In genomic region chr1:241519308-241520079, GRCh38 we compare ENCODE assay signal across 8 cellular contexts. TPM values are rescaled to one million over a fixed set of nuclear protein-coding genes. Genes with fewer than 3 reads are reported as not detected.
DNase-seq lines count a peak whose midpoint lies in the region; ATAC-seq and TF ChIP-seq lines count a peak whose summit lies in the region.

Gene FH (minus strand): TSS chr1:241519755. CDS start chr1:241519722, 33 bp downstream.

- intact Hi-C loops in PC-3 (cut with micrococcal nuclease) = no loop called here

- H3K4me3 ChIP-seq in PC-3 (ENCODE audit: low read length) (peak within 1 kb of the TSS; percentile 77), epithelial cell of proximal tubule (ENCODE audit: low read depth, low read length) (peak within 1 kb of the TSS; percentile 90)

- CTCF ChIA-PET in PC-3 (lab: Charles Lee) = interaction anchor here (0.8 kb wide), 1 partner anchor 91 kb away, joined by 4 read pairs; no protein-coding TSS in a partner anchor

- peaks cover 50% of the 10 kb centered on the region for H3K79me2 ChIP-seq in PC-3 (ENCODE audit: low read length)

- H3K27ac ChIP-seq in PC-3 (ENCODE audit: low read length) = peak within 1 kb of the TSS; percentile 44

- ATAC-seq in GM21576 (IDR thresholded peaks at IDR 0.05; ENCODE audit: unreplicated experiment) = peak; percentile 97
- ATAC-seq in PC-3 = peak; percentile 95

- H3F3A ChIP-seq in PC-3 (ENCODE audit: low read length, unreplicated experiment) = no peaks in the 10 kb centered on the region

- DNase-seq in DMS114 treated with DMSO at 0.1 percent for 48 hours (lab: John Stamatoyannopoulos, UW; ENCODE audit: unreplicated experiment) (peak; percentile 98), PC-3 (peak; percentile 100), activated T-cell treated with anti-CD3 and anti-CD28 coated beads for 48 hours (ENCODE audit: low read depth) (peak; percentile 90), epithelial cell of proximal tubule (ENCODE audit: low read depth) (peak; percentile 89), mucosa of gallbladder (ENCODE audit: low spot score) (peak; percentile 97)
- DNase-seq in stimulated activated CD8-positive, alpha-beta memory T cell treated with anti-CD3 and anti-CD28 coated beads, Interleukin-4, amount 100 ng/mL, for 4 hours (ENCODE audit: low read depth in 2 of 2, low spot score in 1 of 2) = peak; percentile 75 to 85

- peak within 1 kb of the TSS; percentile 90 for H3K9ac ChIP-seq in PC-3 (ENCODE audit: low read length)

- no peak for TF ChIP-seq EP300 in Ishikawa (IDR thresholded peaks at IDR 0.05; ENCODE audit: borderline replicate concordance)

- POLR2A ChIA-PET in PC-3 (lab: Charles Lee; ENCODE audit: unreplicated experiment) = interaction anchor here (0.5 to 0.7 kb wide), 2 partner anchors 85 to 139 kb away, joined by 11 read pairs; no protein-coding TSS in a partner anchor

- no peaks in the 10 kb centered on the region for H3K9me3 ChIP-seq in PC-3 (ENCODE audit: low read length)

- H3K4me2 ChIP-seq in PC-3 (ENCODE audit: low read length) = peak within 1 kb of the TSS; percentile 86

- H4K20me1 ChIP-seq in PC-3 (ENCODE audit: low read length) = peaks cover 8% of the 10 kb centered on the region

- no peaks in the 10 kb centered on the region for H3K27me3 ChIP-seq in PC-3 (ENCODE audit: low read length)

- H3K4me1 ChIP-seq in PC-3 (ENCODE audit: insufficient read depth, low read length) = peaks cover 20% of the 10 kb centered on the region

- H3K9me2 ChIP-seq in PC-3 (replicated peaks; ENCODE audit: low read length) = no peaks in the 10 kb centered on the region

- TF ChIP-seq RAD21 in Ishikawa (IDR thresholded peaks at IDR 0.05; ENCODE audit: low read depth) = no peak

- peak within 1 kb of the TSS; percentile 89 for H2AFZ ChIP-seq in PC-3 (ENCODE audit: low read length)

- TF ChIP-seq CTCF in PC-3 (conservative IDR thresholded peaks at IDR 0.05; ENCODE audit: low read depth, low read length) (no peak), epithelial cell of proximal tubule (conservative IDR thresholded peaks at IDR 0.05; ENCODE audit: low read depth, low read length) (no peak)

- peaks cover 16% of the 10 kb centered on the region for H3K36me3 ChIP-seq in PC-3 (ENCODE audit: low read depth, low read length)

- no TSS peak for BruUV-seq in PC-3 (replicated peaks; lab: Mats Ljungman, UMichigan)

TF ChIP-seq in Ishikawa, 13 proteins besides CTCF, POLR2A, EP300 and RAD21:
- TF ChIP-seq NFIC (IDR thresholded peaks at IDR 0.05) (no peak), ZBTB7A (IDR thresholded peaks at IDR 0.05; ENCODE audit: low read depth) (no peak), TCF12 (IDR thresholded peaks at IDR 0.05; ENCODE audit: low read depth) (peak; percentile 43; the same call in 1 of the 2 replicates), TEAD4 (IDR thresholded peaks at IDR 0.05) (no peak), YY1 (IDR thresholded peaks at IDR 0.05; ENCODE audit: low read depth) (no peak), TAF1 (IDR thresholded peaks at IDR 0.05; ENCODE audit: low read depth) (peak; percentile 84), EGR1 (IDR thresholded peaks at IDR 0.05) (no peak)
- TF ChIP-seq, protein P1, sequence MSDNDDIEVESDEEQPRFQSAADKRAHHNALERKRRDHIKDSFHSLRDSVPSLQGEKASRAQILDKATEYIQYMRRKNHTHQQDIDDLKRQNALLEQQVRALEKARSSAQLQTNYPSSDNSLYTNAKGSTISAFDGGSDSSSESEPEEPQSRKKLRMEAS (IDR thresholded peaks at IDR 0.05) = peak; percentile 76

RNA-seq across cellular contexts. Expression of gene FH, which starts in this region (rescaled TPM):
- total RNA-seq in PC-3 (2014; rRNA removed) (161 and 201 TPM in 2 replicates), epithelial cell of proximal tubule (75.1 and 134 TPM in 2 replicates), mucosa of gallbladder (44.0 TPM)

Comparison
In these comparisons a context has a peak if more than half of its experiments do, and no peak if none do; other contexts are left out.
1. Peak in every context shown above with its lines: DNase-seq, ATAC-seq, H3K4me3 ChIP-seq and H3K27ac ChIP-seq.